Comparison of ENCODE assay signal across 25 cellular contexts in genomic region chr11:72293910-72294533, GRCh38. TPM values are rescaled to one million over a fixed set of nuclear protein-coding genes. Genes with fewer than 3 reads are reported as not detected.
DNase-seq lines count a peak whose midpoint lies in the region; ATAC-seq and TF ChIP-seq lines count a peak whose summit lies in the region.
"Had no signal": no experiment of that assay in that cellular context is flagged by ENCODE, and none has a peak within 500 bp of the region (broad histone marks: within the 10 kb centered on the region; RNA-seq: fewer than 3 reads in every experiment).

No MANE protein-coding gene starts in this region.

- no peak overlapping the region for H3K27ac Mint-ChIP-seq in stimulated activated naive CD8-positive, alpha-beta T cell treated with anti-CD3 and anti-CD28 coated beads, Interleukin-15, amount 100 ng/mL, for 72 hours
- H3K27ac Mint-ChIP-seq in neural progenitor cell, result peak overlapping the region; percentile 81
- H3K27ac Mint-ChIP-seq: B cell had no signal

- no peaks in the 10 kb centered on the region for H3K27me3 Mint-ChIP-seq in stimulated activated naive CD8-positive, alpha-beta T cell treated with anti-CD3 and anti-CD28 coated beads, Interleukin-15, amount 100 ng/mL, for 72 hours
- no peaks in the 10 kb centered on the region for H3K27me3 Mint-ChIP-seq in neural progenitor cell (ENCODE audit: insufficient read depth, low read depth)
- H3K27me3 Mint-ChIP-seq: B cell, IgD-negative memory B cell had no signal

- no peaks in the 10 kb centered on the region for H4K20me1 ChIP-seq in neural progenitor cell (ENCODE audit: low read depth)

- no peaks in the 10 kb centered on the region for H3K9me3 ChIP-seq in neural progenitor cell (ENCODE audit: low read depth)
- H3K9me3 ChIP-seq: A549, SJSA1 had no signal

- H3K9ac ChIP-seq in neural progenitor cell, result no peak overlapping the region
- H3K9ac ChIP-seq: KMS-11 had no signal

- H3K79me2 ChIP-seq in neural progenitor cell (ENCODE audit: low read depth), result no peaks in the 10 kb centered on the region

- H2AFZ ChIP-seq in neural progenitor cell (replicated peaks), result no peak overlapping the region
- H2AFZ ChIP-seq: PC-9 had no signal

- peak; percentile 12 for ATAC-seq in stimulated activated naive CD8-positive, alpha-beta T cell treated with anti-CD3 and anti-CD28 coated beads, Interleukin-15, Interleukin-2, amounts not matched to agents 100 U/mL and 50 U/mL, for 24 hours
- no peak for ATAC-seq in stimulated activated naive CD8-positive, alpha-beta T cell treated with anti-CD3 and anti-CD28 coated beads, Interleukin-15, amount 100 ng/mL, for 72 hours
- ATAC-seq in HG03139 (IDR thresholded peaks at IDR 0.05; ENCODE audit: unreplicated experiment), result no peak
- ATAC-seq: A549, HCT116 had no signal

- DNase-seq in stimulated activated naive CD8-positive, alpha-beta T cell treated with anti-CD3 and anti-CD28 coated beads, Interleukin-15, Interleukin-2, amounts not matched to agents 100 U/mL and 50 U/mL, for 24 hours, result no peak
- no peak for DNase-seq in stimulated activated naive CD8-positive, alpha-beta T cell treated with anti-CD3 and anti-CD28 coated beads, Interleukin-15, amount 100 ng/mL, for 72 hours
- DNase-seq in islet precursor cell, result peak; percentile 43
- no peak for DNase-seq in neural progenitor cell (ENCODE audit: low spot score)
- DNase-seq in NCI-H1417 treated with DMSO at 0.1 percent for 48 hours (lab: John Stamatoyannopoulos, UW), result no peak
- DNase-seq in AG08395 (ENCODE audit: low spot score), result no peak
- DNase-seq: MM.1S, NCI-H1694, NCI-H2029 treated with DMSO at 0.1 percent for 48 hours, NCI-H2227 treated with DMSO at 0.1 percent for 48 hours, NCI-H526 treated with DMSO at 0.1 percent for 48 hours, PC-9, Right ventricle myocardium superior had no signal

- H3K9me3 Mint-ChIP-seq in stimulated activated naive CD8-positive, alpha-beta T cell treated with anti-CD3 and anti-CD28 coated beads, Interleukin-15, amount 100 ng/mL, for 72 hours, result no peaks in the 10 kb centered on the region
- H3K9me3 Mint-ChIP-seq in neural progenitor cell, result no peaks in the 10 kb centered on the region
- H3K9me3 Mint-ChIP-seq: IgD-negative memory B cell had no signal

- TF ChIP-seq CTCF in neural progenitor cell (IDR thresholded peaks at IDR 0.05), result no peak

- H3K4me3 Mint-ChIP-seq in stimulated activated naive CD8-positive, alpha-beta T cell treated with anti-CD3 and anti-CD28 coated beads, Interleukin-15, amount 100 ng/mL, for 72 hours, result no peak overlapping the region
- H3K4me3 Mint-ChIP-seq in neural progenitor cell, result no peak overlapping the region
- H3K4me3 Mint-ChIP-seq: B cell, IgD-negative memory B cell had no signal

- H3K4me3 ChIP-seq in neural progenitor cell, result no peak overlapping the region
- H3K4me3 ChIP-seq: A549, PC-9, SJSA1 had no signal

- no peaks in the 10 kb centered on the region for H3K27me3 ChIP-seq in neural progenitor cell
- H3K27me3 ChIP-seq: SJSA1 had no signal

- H3K36me3 Mint-ChIP-seq in neural progenitor cell, result peaks cover 10% of the 10 kb centered on the region

- no peak overlapping the region for H3K27ac ChIP-seq in neural progenitor cell
- H3K27ac ChIP-seq: A549, C4-2B, HL-60, KMS-11, PC-9, SJSA1 had no signal

- H3K36me3 ChIP-seq in neural progenitor cell, result no peaks in the 10 kb centered on the region
- H3K36me3 ChIP-seq: SJSA1 had no signal

- no peak overlapping the region for H3K4me2 ChIP-seq in neural progenitor cell
- H3K4me2 ChIP-seq: A549, KMS-11, PC-9 had no signal

- H3F3A ChIP-seq in neural progenitor cell (ENCODE audit: low read depth), result no peaks in the 10 kb centered on the region

- no peaks in the 10 kb centered on the region for H3K4me1 ChIP-seq in neural progenitor cell
- H3K4me1 ChIP-seq: A549, SJSA1 had no signal

- H3K4me1 Mint-ChIP-seq in stimulated activated naive CD8-positive, alpha-beta T cell treated with anti-CD3 and anti-CD28 coated beads, Interleukin-15, amount 100 ng/mL, for 72 hours, result no peaks in the 10 kb centered on the region
- no peaks in the 10 kb centered on the region for H3K4me1 Mint-ChIP-seq in neural progenitor cell

RNA-seq across cellular contexts. Expression of gene PHOX2A, which starts 50.0 kb away (rescaled TPM):
- not detected in 2 replicates for total RNA-seq in neural progenitor cell (ENCODE audit: low replicate concordance)
- total RNA-seq: B cell, H4, NCI-H460, PC-9, Right ventricle myocardium superior, RPMI7951, SJSA1 had no signal
